28 cellular contexts compared by ENCODE assay signal in the genomic region with DNA sequence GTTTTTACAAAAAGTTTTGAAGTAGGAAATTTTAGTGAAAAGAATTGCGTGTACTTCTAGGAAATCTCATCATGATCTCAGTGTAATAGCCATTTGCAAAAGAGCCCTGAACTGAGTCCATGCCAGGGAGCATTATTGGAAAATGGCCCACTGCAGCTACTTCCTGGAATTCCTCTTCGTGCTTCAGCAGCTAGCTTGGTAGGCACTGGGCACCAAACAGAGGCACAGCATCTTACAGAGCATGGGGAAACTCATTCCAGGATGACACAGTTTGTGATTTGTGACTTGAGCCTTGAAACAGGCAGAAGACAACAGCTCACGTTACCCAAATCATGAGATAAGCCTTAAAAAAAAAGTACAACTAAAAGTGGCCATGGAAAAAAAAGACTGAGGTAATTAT.
DNase-seq lines count a peak whose midpoint lies in the region; ATAC-seq and TF ChIP-seq lines count a peak whose summit lies in the region.
"Had no signal": no experiment of that assay in that cellular context is flagged by ENCODE, and none has a peak within 500 bp of the region (broad histone marks: within the 10 kb centered on the region; RNA-seq: fewer than 3 reads in every experiment).

No MANE protein-coding gene starts in this region.

- no peak for TF ChIP-seq POLR2A in stomach (IDR thresholded peaks at IDR 0.05)

- no peaks in the 10 kb centered on the region for H3K27me3 ChIP-seq in stomach
- H3K27me3 ChIP-seq in effector memory CD4-positive, alpha-beta T cell (replicated peaks; ENCODE audit: control insufficient read depth, insufficient read depth, low read length, poor library complexity, severe bottlenecking): no peaks in the 10 kb centered on the region
- H3K27me3 ChIP-seq: tibial nerve had no signal

- no peaks in the 10 kb centered on the region for H3K9me3 ChIP-seq in stomach
- H3K9me3 ChIP-seq in effector memory CD4-positive, alpha-beta T cell (ENCODE audit: control insufficient read depth, low read length): no peaks in the 10 kb centered on the region
- H3K9me3 ChIP-seq: left ventricle myocardium inferior, mucosa of descending colon, tibial nerve had no signal

- intact Hi-C loops in stomach (cut with DNase I; ENCODE audit: low total_unique reads): no loop called here

- no peaks in the 10 kb centered on the region for H3K4me1 ChIP-seq in stomach
- no peaks in the 10 kb centered on the region for H3K4me1 ChIP-seq in effector memory CD4-positive, alpha-beta T cell (ENCODE audit: control insufficient read depth, insufficient read depth, low read length, poor library complexity, severe bottlenecking)
- H3K4me1 ChIP-seq: left ventricle myocardium inferior, tibial nerve had no signal

- in situ Hi-C loops in SK-MEL-5 (cut with HindIII; ENCODE audit: low pct_unique_long_range_greater_than_20kb, low sequenced_read_pairs): no loop called here

- H3K4me3 ChIP-seq in stomach: no peak overlapping the region
- H3K4me3 ChIP-seq in effector memory CD4-positive, alpha-beta T cell (ENCODE audit: insufficient read depth, low read depth, low read length, poor library complexity, severe bottlenecking): no peak overlapping the region
- H3K4me3 ChIP-seq: GM23338, left ventricle myocardium inferior, mucosa of descending colon, tibial nerve had no signal

- no peak overlapping the region for H3K27ac ChIP-seq in stomach
- H3K27ac ChIP-seq in effector memory CD4-positive, alpha-beta T cell (ENCODE audit: insufficient read depth, low read length, poor library complexity, severe bottlenecking): no peak overlapping the region
- H3K27ac ChIP-seq: 22Rv1, left ventricle myocardium inferior, tibial nerve had no signal

- TF ChIP-seq CTCF in stomach (IDR thresholded peaks at IDR 0.05): no peak

- TF ChIP-seq EP300 in stomach (IDR thresholded peaks at IDR 0.05): no peak

- DNase-seq in DMS53 (lab: John Stamatoyannopoulos, UW) (peak; percentile 9), DMS53 treated with DMSO at 0.1 percent for 48 hours (lab: John Stamatoyannopoulos, UW; ENCODE audit: unreplicated experiment) (no peak), SK-MEL-5 (ENCODE audit: low read depth, low spot score) (peak; percentile 11), left kidney (ENCODE audit: low read depth, low spot score) (peak; percentile 62), stomach (peak; percentile 43)
- DNase-seq in effector memory CD4-positive, alpha-beta T cell: no peak
- DNase-seq: activated CD4-positive, CD25-positive, alpha-beta regulatory T cell treated with anti-CD3 and anti-CD28 coated beads, Interleukin-2, amount 50 U/mL, for 72 hours; activated CD8-positive, alpha-beta T cell treated with anti-CD3 and anti-CD28 coated beads for 36 hours; activated effector memory CD4-positive, alpha-beta T cell treated with Interleukin-2 at 50 U/mL for 16 hours; activated naive CD8-positive, alpha-beta T cell treated with anti-CD3 and anti-CD28 coated beads, Interleukin-2, amount 10 ng/mL, durations not matched to agents 7 days and 5 days; AML-193; CD8-positive, alpha-beta memory T cell; DMS79; KG1; left ventricle myocardium inferior; NCI-H1694 treated with DMSO at 0.1 percent for 48 hours; NCI-H345; PC-3; SHP77; stimulated activated CD4-positive, alpha-beta T cell treated with anti-CD3 and anti-CD28 coated beads, Interleukin-15, amount 100 ng/mL, for 24 hours; stimulated activated naive CD8-positive, alpha-beta T cell treated with anti-CD3 and anti-CD28 coated beads, Interleukin-15, amount 100 ng/mL, for 72 hours; SW 1271 had no signal

- ATAC-seq in GM18909 (IDR thresholded peaks at IDR 0.05; ENCODE audit: poor library complexity, unreplicated experiment) (no peak), HG02840 (IDR thresholded peaks at IDR 0.05; ENCODE audit: low FRiP score, unreplicated experiment) (no peak)
- ATAC-seq: activated CD8-positive, alpha-beta T cell treated with anti-CD3 and anti-CD28 coated beads for 36 hours; GM23338; mucosa of descending colon; PC-3; stimulated activated naive CD8-positive, alpha-beta T cell treated with anti-CD3 and anti-CD28 coated beads, Interleukin-15, amount 100 ng/mL, for 72 hours had no signal

- 24 to 39% (median 33%) methylated on average over 3 of the region's 3 CpGs for whole genome bisulfite sequencing in stomach, 5 donors

- H3K36me3 ChIP-seq in stomach: no peaks in the 10 kb centered on the region
- H3K36me3 ChIP-seq in effector memory CD4-positive, alpha-beta T cell (ENCODE audit: control insufficient read depth, insufficient read depth, low read length): no peaks in the 10 kb centered on the region
- H3K36me3 ChIP-seq: left ventricle myocardium inferior, tibial nerve had no signal

Comparison
In these comparisons a context has a peak if more than half of its experiments do, and no peak if none do; other contexts are left out.
1. DNase-seq: peak in DMS53 (single experiment), SK-MEL-5 (single experiment), left kidney (single experiment) and stomach (single experiment); none in DMS53 treated with DMSO at 0.1 percent for 48 hours (single experiment) and effector memory CD4-positive, alpha-beta T cell (0 of 3).